23 cellular contexts compared by ENCODE assay signal in genomic region chr2:37507069-37507410, GRCh38.
DNase-seq lines count a peak whose midpoint lies in the region; FAIRE-seq and TF ChIP-seq lines count a peak whose summit lies in the region.
"Had no signal": no experiment of that assay in that cellular context is flagged by ENCODE, and none has a peak within 500 bp of the region (broad histone marks: within the 10 kb centered on the region; RNA-seq: fewer than 3 reads in every experiment).

No MANE protein-coding gene starts in this region.

- H3K4me2 ChIP-seq in GM23248 (ENCODE audit: unreplicated experiment): no peak overlapping the region

- no peaks in the 10 kb centered on the region for H4K20me1 ChIP-seq in GM23248 (ENCODE audit: insufficient read depth)

- no peaks in the 10 kb centered on the region for H3K9me3 Mint-ChIP-seq in activated T-helper 2 cell treated with anti-CD3 and anti-CD28 coated beads, Interferon-gamma antibody, Interleukin-2, Interleukin-4, amounts not matched to agents 10 μg/mL and 5 μg/mL and 100 μg/mL, durations not matched to agents 14 hours and 24 hours and 36 hours
- H3K9me3 Mint-ChIP-seq: activated naive CD4-positive, alpha-beta T cell treated with anti-CD3 and anti-CD28 coated beads, Interleukin-2, amount 10 ng/mL, durations not matched to agents 7 days and 5 days; CD4-positive, alpha-beta T cell; stimulated activated effector memory CD8-positive, alpha-beta T cell treated with anti-CD3 and anti-CD28 coated beads, Interleukin-12 subunit alpha, Interleukin-12 subunit beta, amount 100 ng/mL, for 72 hours had no signal

- no peaks in the 10 kb centered on the region for H3K79me2 ChIP-seq in GM23248 (ENCODE audit: insufficient read depth)

- H3K27ac ChIP-seq in GM23248: no peak overlapping the region
- H3K27ac ChIP-seq in ascending aorta: peak overlapping the region; percentile 27 to 51
- H3K27ac ChIP-seq: breast epithelium, upper lobe of left lung had no signal

- no peaks in the 10 kb centered on the region for H3K9me2 ChIP-seq in GM23248 (ENCODE audit: insufficient read depth)

- intact Hi-C loops in ascending aorta (cut with DNase I): no loop called here
- intact Hi-C loops in activated T-helper 2 cell treated with anti-CD3 and anti-CD28 coated beads, Interferon-gamma antibody, Interleukin-2, Interleukin-4, amounts not matched to agents 10 μg/mL and 5 μg/mL and 100 μg/mL, durations not matched to agents 14 hours and 24 hours and 36 hours (cut with micrococcal nuclease): no loop called here

- TF ChIP-seq CTCF in ascending aorta (IDR thresholded peaks at IDR 0.05): no peak

- 0 out of 2 replicates have a peak overlapping the region, but pooled peaks have one; percentile 28 for H2AFZ ChIP-seq in GM23248

- no peak overlapping the region for H3K9ac ChIP-seq in GM23248

- no peaks in the 10 kb centered on the region for H3K27me3 ChIP-seq in GM23248 (replicated peaks; ENCODE audit: insufficient read depth)
- H3K27me3 ChIP-seq in ascending aorta: no peaks in the 10 kb centered on the region
- H3K27me3 ChIP-seq: breast epithelium, upper lobe of left lung had no signal

- DNase-seq in GM23248 (no peak), ascending aorta (ENCODE audit: low spot score in 2 of 2) (no peak), retina (peak; percentile 64), NCI-H2227 treated with DMSO at 0.1 percent for 48 hours (lab: John Stamatoyannopoulos, UW) (no peak), kidney glomerular epithelial cell (lab: John Stamatoyannopoulos, UW) (no peak), glomerular visceral epithelial cell (ENCODE audit: extremely low spot score) (no peak)
- DNase-seq in activated T-helper 2 cell treated with anti-CD3 and anti-CD28 coated beads, Interferon-gamma antibody, Interleukin-2, Interleukin-4, amounts not matched to agents 10 μg/mL and 5 μg/mL and 100 μg/mL, durations not matched to agents 14 hours and 24 hours and 36 hours (ENCODE audit: low spot score): no peak
- DNase-seq: activated CD4-positive, alpha-beta T cell treated with anti-CD3 and anti-CD28 coated beads, Interleukin-2, amount 50 U/mL, for 48 hours; activated naive CD4-positive, alpha-beta T cell treated with anti-CD3 and anti-CD28 coated beads, Interleukin-2, amount 10 ng/mL, durations not matched to agents 7 days and 5 days; activated T-cell treated with anti-CD3 and anti-CD28 coated beads, Interleukin-2, amount 50 U/mL, for 1 hour; CD4-positive, alpha-beta T cell; DND-41; NCI-H1092; NCI-H69; PC-3; stimulated activated CD4-positive, alpha-beta T cell treated with anti-CD3 and anti-CD28 coated beads, Interleukin-12 subunit alpha, Interleukin-12 subunit beta, amount 100 ng/mL, for 4 hours; SW 1271; upper lobe of left lung had no signal

- H3K4me3 ChIP-seq in GM23248: no peak overlapping the region
- no peak overlapping the region for H3K4me3 ChIP-seq in ascending aorta
- H3K4me3 ChIP-seq: breast epithelium, HAP-1, upper lobe of left lung had no signal

- H3K36me3 ChIP-seq in GM23248 (ENCODE audit: low read depth) (no peaks in the 10 kb centered on the region), ascending aorta (no peaks in the 10 kb centered on the region)
- H3K36me3 ChIP-seq: breast epithelium, HAP-1, upper lobe of left lung had no signal

- 95 to 96% methylated on average over 3 of the region's 3 CpGs for WGBS in GM23248 (ENCODE audit: low coverage in 1 of 2, low lambda C conversion rate in 2 of 2, missing lambda C conversion rate in 2 of 2), 2 experiments

- no peak overlapping the region for H3K4me3 Mint-ChIP-seq in activated T-helper 2 cell treated with anti-CD3 and anti-CD28 coated beads, Interferon-gamma antibody, Interleukin-2, Interleukin-4, amounts not matched to agents 10 μg/mL and 5 μg/mL and 100 μg/mL, durations not matched to agents 14 hours and 24 hours and 36 hours (ENCODE audit: low read depth)
- H3K4me3 Mint-ChIP-seq: activated naive CD4-positive, alpha-beta T cell treated with anti-CD3 and anti-CD28 coated beads, Interleukin-2, amount 10 ng/mL, durations not matched to agents 7 days and 5 days; CD4-positive, alpha-beta T cell; stimulated activated effector memory CD8-positive, alpha-beta T cell treated with anti-CD3 and anti-CD28 coated beads, Interleukin-12 subunit alpha, Interleukin-12 subunit beta, amount 100 ng/mL, for 72 hours had no signal

- H3K9me3 ChIP-seq in GM23248 (ENCODE audit: low read depth) (no peaks in the 10 kb centered on the region), ascending aorta (no peaks in the 10 kb centered on the region)
- H3K9me3 ChIP-seq: breast epithelium, HAP-1, upper lobe of left lung had no signal

- no peak overlapping the region for H3K27ac Mint-ChIP-seq in activated T-helper 2 cell treated with anti-CD3 and anti-CD28 coated beads, Interferon-gamma antibody, Interleukin-2, Interleukin-4, amounts not matched to agents 10 μg/mL and 5 μg/mL and 100 μg/mL, durations not matched to agents 14 hours and 24 hours and 36 hours
- H3K27ac Mint-ChIP-seq: activated naive CD4-positive, alpha-beta T cell treated with anti-CD3 and anti-CD28 coated beads, Interleukin-2, amount 10 ng/mL, durations not matched to agents 7 days and 5 days; CD4-positive, alpha-beta T cell; stimulated activated effector memory CD8-positive, alpha-beta T cell treated with anti-CD3 and anti-CD28 coated beads, Interleukin-12 subunit alpha, Interleukin-12 subunit beta, amount 100 ng/mL, for 72 hours had no signal

- 0 out of 2 replicates have a peak, but pooled peaks cover 9% of the 10 kb centered on the region for H3F3A ChIP-seq in GM23248 (ENCODE audit: insufficient read depth)

- in situ Hi-C loops in GM23248 (cut with MboI): no loop called here

- peaks cover 12% of the 10 kb centered on the region for H3K4me1 ChIP-seq in GM23248 (ENCODE audit: insufficient read depth)
- H3K4me1 ChIP-seq in ascending aorta: peaks cover 3 to 12% of the 10 kb centered on the region in 2 donors
- H3K4me1 ChIP-seq: breast epithelium, upper lobe of left lung had no signal

- H3K36me3 Mint-ChIP-seq in activated T-helper 2 cell treated with anti-CD3 and anti-CD28 coated beads, Interferon-gamma antibody, Interleukin-2, Interleukin-4, amounts not matched to agents 10 μg/mL and 5 μg/mL and 100 μg/mL, durations not matched to agents 14 hours and 24 hours and 36 hours (ENCODE audit: low read depth): no peaks in the 10 kb centered on the region
- H3K36me3 Mint-ChIP-seq: activated naive CD4-positive, alpha-beta T cell treated with anti-CD3 and anti-CD28 coated beads, Interleukin-2, amount 10 ng/mL, durations not matched to agents 7 days and 5 days; stimulated activated effector memory CD8-positive, alpha-beta T cell treated with anti-CD3 and anti-CD28 coated beads, Interleukin-12 subunit alpha, Interleukin-12 subunit beta, amount 100 ng/mL, for 72 hours had no signal

- FAIRE-seq in islet of Langerhans (lab: Jason Lieb, UNC): peak; percentile 5
- FAIRE-seq: GM18507 had no signal

- H3K4me1 Mint-ChIP-seq in activated T-helper 2 cell treated with anti-CD3 and anti-CD28 coated beads, Interferon-gamma antibody, Interleukin-2, Interleukin-4, amounts not matched to agents 10 μg/mL and 5 μg/mL and 100 μg/mL, durations not matched to agents 14 hours and 24 hours and 36 hours (ENCODE audit: low read depth): no peaks in the 10 kb centered on the region
- H3K4me1 Mint-ChIP-seq: activated naive CD4-positive, alpha-beta T cell treated with anti-CD3 and anti-CD28 coated beads, Interleukin-2, amount 10 ng/mL, durations not matched to agents 7 days and 5 days; stimulated activated effector memory CD8-positive, alpha-beta T cell treated with anti-CD3 and anti-CD28 coated beads, Interleukin-12 subunit alpha, Interleukin-12 subunit beta, amount 100 ng/mL, for 72 hours had no signal

- peaks cover 24% of the 10 kb centered on the region for H3K27me3 Mint-ChIP-seq in activated T-helper 2 cell treated with anti-CD3 and anti-CD28 coated beads, Interferon-gamma antibody, Interleukin-2, Interleukin-4, amounts not matched to agents 10 μg/mL and 5 μg/mL and 100 μg/mL, durations not matched to agents 14 hours and 24 hours and 36 hours (ENCODE audit: low read depth)
